Comparison of ENCODE assay signal across 9 cellular contexts in the genomic region with DNA sequence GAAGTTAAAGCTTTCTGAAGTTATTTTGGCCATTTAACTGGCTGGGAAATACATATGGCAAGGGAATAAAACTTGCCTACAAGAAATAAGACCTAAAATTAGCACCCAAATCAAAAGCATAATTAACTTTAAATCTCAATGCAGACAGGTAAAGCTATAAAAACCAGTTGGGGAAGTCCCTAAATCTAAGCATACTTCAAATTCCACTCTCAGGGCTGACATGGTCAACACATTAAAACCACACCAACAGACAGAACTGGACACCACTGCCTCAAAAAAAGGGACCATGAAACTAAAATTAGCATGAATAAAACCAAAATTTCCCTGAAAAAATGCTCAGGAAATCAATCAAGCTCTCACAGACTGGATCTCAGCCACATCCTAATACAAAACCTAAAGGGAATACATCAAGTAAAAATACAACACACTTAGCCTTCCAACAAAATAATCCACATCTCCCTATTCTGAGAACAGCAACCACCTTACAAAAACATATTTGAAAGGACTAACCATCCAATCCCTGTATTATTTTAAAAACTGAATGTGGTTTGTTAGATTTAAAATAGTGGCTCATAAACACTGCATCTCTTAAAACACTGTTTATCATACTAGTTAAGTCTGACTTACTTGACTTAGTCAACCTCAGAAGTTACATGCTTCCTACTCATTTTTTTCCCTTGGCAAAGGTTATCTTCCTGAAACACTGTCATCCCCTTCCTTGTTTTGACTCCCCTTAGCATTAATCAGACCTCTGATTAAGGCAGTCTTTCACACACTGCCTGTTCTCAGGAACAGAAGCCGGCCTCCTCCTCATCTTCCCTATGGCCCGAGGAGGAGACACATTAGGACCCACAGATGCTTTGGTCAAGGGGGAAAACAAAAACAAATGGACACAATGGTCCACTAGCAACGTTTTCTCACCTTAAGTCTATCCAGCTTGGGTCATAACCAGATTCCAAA. TPM values are rescaled to one million over a fixed set of nuclear protein-coding genes. Genes with fewer than 3 reads are reported as not detected.
DNase-seq lines count a peak whose midpoint lies in the region; ATAC-seq, FAIRE-seq and TF ChIP-seq lines count a peak whose summit lies in the region.
"Had no signal": no experiment of that assay in that cellular context is flagged by ENCODE, and none has a peak within 500 bp of the region (broad histone marks: within the 10 kb centered on the region; RNA-seq: fewer than 3 reads in every experiment).

No MANE protein-coding gene starts in this region.

- peaks cover 62% of the 10 kb centered on the region for H4K20me1 ChIP-seq in endothelial cell of umbilical vein (replicated peaks; ENCODE audit: control insufficient read depth, extremely low read depth, insufficient read depth, low read length)
- peaks cover 98% of the 10 kb centered on the region for H4K20me1 ChIP-seq in osteoblast (ENCODE audit: insufficient read depth, low read length)

- DNase-seq in ELF-1 (ENCODE audit: low read depth, low spot score) (peak; percentile 51), RCC 7860 (ENCODE audit: low spot score) (peak; percentile 30), endothelial cell of umbilical vein (ENCODE audit: low read depth, low spot score) (peak; percentile 76), osteoblast (ENCODE audit: insufficient read length, low spot score, missing footprints) (no peak), germinal center (ENCODE audit: low spot score) (no peak), SW480 (ENCODE audit: low spot score) (no peak)
- no peak for DNase-seq in effector CD8-positive, alpha-beta T cell (lab: John Stamatoyannopoulos, UW)
- DNase-seq: MG63 had no signal

- CTCF ChIA-PET in endothelial cell of umbilical vein (lab: Charles Lee), result interaction anchor here (1.1 to 2.8 kb wide), 4 partner anchors 14 to 269 kb away, joined by 3 to 20 read pairs (median 12); no protein-coding TSS in a partner anchor

- H3K4me2 ChIP-seq in endothelial cell of umbilical vein (ENCODE audit: insufficient read depth, low read length) (peak overlapping the region; percentile 98), osteoblast (ENCODE audit: insufficient read depth, low read length) (peak overlapping the region; percentile 90)

- H3K27ac ChIP-seq in endothelial cell of umbilical vein (ENCODE audit: insufficient read depth, low read depth, low read length), result peak overlapping the region; percentile 4
- H3K27ac ChIP-seq in osteoblast (ENCODE audit: low read depth, low read length), result peak overlapping the region; percentile 72

- POLR2A ChIA-PET in endothelial cell of umbilical vein (lab: Charles Lee), result interaction anchor here (2.0 kb wide), 1 partner anchor 8 kb away, joined by 9 read pairs; the partner anchor contains the start of gene TRA2B

- H3K27me3 ChIP-seq in endothelial cell of umbilical vein (ENCODE audit: control insufficient read depth in 2 of 2, insufficient read depth in 2 of 2, low read length in 2 of 2) (no peaks in the 10 kb centered on the region), osteoblast (ENCODE audit: insufficient read depth, low read length) (no peaks in the 10 kb centered on the region)
- H3K27me3 ChIP-seq: MG63 had no signal

- H3K9me3 ChIP-seq in endothelial cell of umbilical vein (replicated peaks; ENCODE audit: control insufficient read depth, insufficient read depth, low read length) (no peaks in the 10 kb centered on the region), osteoblast (ENCODE audit: low read depth, low read length) (no peaks in the 10 kb centered on the region)
- H3K9me3 ChIP-seq: MG63 had no signal

- no TSS peak for BruUV-seq in endothelial cell of umbilical vein (replicated peaks; lab: Mats Ljungman, UMichigan)

- H3K9me1 ChIP-seq in endothelial cell of umbilical vein (replicated peaks; ENCODE audit: control insufficient read depth, extremely low read depth, insufficient read depth, low read length), result no peaks in the 10 kb centered on the region

- no peak overlapping the region for H3K9ac ChIP-seq in endothelial cell of umbilical vein (replicated peaks; ENCODE audit: extremely low read depth, insufficient read depth, low read length)

- TF ChIP-seq POLR2A in endothelial cell of umbilical vein (IDR thresholded peaks at IDR 0.05; ENCODE audit: low read depth, low read length), result peak; percentile 48

- intact Hi-C loops in endothelial cell of umbilical vein (cut with micrococcal nuclease), result loop anchor here (10.0 kb wide), 1 partner anchor 1595 kb away; the partner anchor contains the start of gene FAM131A

- peaks cover 10 to 21% of the 10 kb centered on the region in 2 experiments for H3K36me3 ChIP-seq in endothelial cell of umbilical vein (ENCODE audit: control insufficient read depth in 2 of 2, extremely low read depth in 1 of 2, insufficient read depth in 2 of 2, low read length in 2 of 2)
- peaks cover 57% of the 10 kb centered on the region for H3K36me3 ChIP-seq in osteoblast (ENCODE audit: insufficient read depth, low read length)

- H2AFZ ChIP-seq in endothelial cell of umbilical vein (ENCODE audit: low read depth, low read length) (no peak overlapping the region), osteoblast (ENCODE audit: low read length) (no peak overlapping the region)

- dilution Hi-C loops in endothelial cell of umbilical vein (cut with MboI; ENCODE audit: extremely low pct_ligation_motif_present, low sequenced_read_pairs), result no loop called here

- H3K79me2 ChIP-seq in endothelial cell of umbilical vein (ENCODE audit: control insufficient read depth, insufficient read depth, low read length) (peaks cover 100% of the 10 kb centered on the region), osteoblast (ENCODE audit: insufficient read depth, low read length) (peaks cover 100% of the 10 kb centered on the region)

- TF ChIP-seq CTCF in endothelial cell of umbilical vein (IDR thresholded peaks at IDR 0.05; ENCODE audit: extremely low read depth in 1 of 2, insufficient read depth in 1 of 2, low read depth in 1 of 2, low read length in 2 of 2), result no peak
- no peak for TF ChIP-seq CTCF in osteoblast (IDR thresholded peaks at IDR 0.05; ENCODE audit: extremely low read depth, low read depth, low read length)

- FAIRE-seq in RCC 7860 (lab: Jason Lieb, UNC), result no peak
- FAIRE-seq in endothelial cell of umbilical vein (lab: Jason Lieb, UNC), result no peak

- H3K4me1 ChIP-seq in endothelial cell of umbilical vein (ENCODE audit: control insufficient read depth, extremely low read depth, insufficient read depth, low read length) (peaks cover 74% of the 10 kb centered on the region), osteoblast (ENCODE audit: insufficient read depth, low read length) (peaks cover 80% of the 10 kb centered on the region)

- ATAC-seq in HG03442 (IDR thresholded peaks at IDR 0.05; ENCODE audit: unreplicated experiment), result no peak

- H3K4me3 ChIP-seq in endothelial cell of umbilical vein (replicated peaks in 1 of 3; ENCODE audit: insufficient read depth in 1 of 3, low read depth in 1 of 3, low read length in 3 of 3) (peak overlapping the region in 1 of 3 experiments; percentile 35), osteoblast (ENCODE audit: insufficient read depth, low read length) (peak overlapping the region; percentile 40)
- H3K4me3 ChIP-seq: MG63 had no signal

TF ChIP-seq in endothelial cell of umbilical vein, 7 proteins besides CTCF, POLR2A, EP300 and RAD21:
- TF ChIP-seq MAX (IDR thresholded peaks at IDR 0.05; ENCODE audit: insufficient read depth, insufficient read length), result no peak
- TF ChIP-seq MYC (IDR thresholded peaks at IDR 0.05; ENCODE audit: low read depth, low read length), result no peak
- no peak for TF ChIP-seq EZH2 (IDR thresholded peaks at IDR 0.05; ENCODE audit: borderline replicate concordance, low read depth, low read length, severe bottlenecking)
- TF ChIP-seq POLR2AphosphoS5 (IDR thresholded peaks at IDR 0.05; ENCODE audit: insufficient read depth, low read depth, low read length), result peak; percentile 27
- peak; percentile 68 for TF ChIP-seq GATA2 (IDR thresholded peaks at IDR 0.05; ENCODE audit: insufficient read depth, insufficient read length, low read depth, low read length)
- peak; percentile 34 for TF ChIP-seq FOS (IDR thresholded peaks at IDR 0.05; ENCODE audit: borderline replicate concordance, insufficient read depth, low read length)
- TF ChIP-seq JUN (IDR thresholded peaks at IDR 0.05; ENCODE audit: borderline replicate concordance, insufficient read depth, insufficient read length, low read depth), result no peak

RNA-seq across cellular contexts. Expression of gene TRA2B, which starts 8.3 kb away (rescaled TPM):
- total RNA-seq in endothelial cell of umbilical vein, result 199 and 214 TPM in 2 replicates
- polyA plus RNA-seq in endothelial cell of umbilical vein, result 143 and 173 TPM in 2 replicates
- polyA plus RNA-seq in endothelial cell of umbilical vein (2011; cell fraction: cytosol; rRNA removed), result 154 and 167 TPM in 2 replicates
- polyA plus RNA-seq in endothelial cell of umbilical vein (2011; cell fraction: nucleus; rRNA removed), result 412 and 413 TPM in 2 replicates
- 112 and 175 TPM in 2 replicates for polyA plus RNA-seq in endothelial cell of umbilical vein (2012)
- 267 and 283 TPM in 2 replicates for polyA minus RNA-seq in endothelial cell of umbilical vein
- 249 TPM for polyA minus RNA-seq in endothelial cell of umbilical vein (2011; cell fraction: cytosol; rRNA and poly(A)+ RNA removed)
- 589 and 656 TPM in 2 replicates for polyA minus RNA-seq in endothelial cell of umbilical vein (2011; cell fraction: nucleus; rRNA and poly(A)+ RNA removed)
- total RNA-seq in osteoblast, result 95.2 and 111 TPM in 2 replicates

Comparison
In these comparisons a context has a peak if more than half of its experiments do, and no peak if none do; other contexts are left out.
1. DNase-seq: peak in ELF-1 (single experiment), RCC 7860 (single experiment) and endothelial cell of umbilical vein (single experiment); none in osteoblast (single experiment), effector CD8-positive, alpha-beta T cell (single experiment), germinal center (single experiment) and SW480 (single experiment).